16 cellular contexts compared by ENCODE assay signal in the genomic region with DNA sequence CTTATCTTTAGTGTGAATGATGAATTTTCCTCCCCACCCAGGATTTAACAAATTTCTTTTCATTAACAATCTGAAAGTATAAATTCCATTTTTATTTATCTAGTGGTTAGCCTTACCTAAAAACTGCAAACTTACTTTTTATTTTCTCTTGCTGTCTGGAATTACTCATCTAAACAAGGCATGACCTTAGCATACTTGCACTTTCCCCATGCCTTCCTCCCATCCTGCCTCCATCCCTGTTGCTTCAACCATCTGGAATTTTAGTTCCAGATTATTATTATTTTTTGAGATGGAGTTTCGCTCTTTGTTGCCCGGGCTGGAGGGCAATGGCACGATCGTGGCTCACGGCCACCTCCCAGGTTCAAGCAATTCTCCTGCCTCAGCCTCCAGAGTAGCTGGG. TPM values are rescaled to one million over a fixed set of nuclear protein-coding genes. Genes with fewer than 3 reads are reported as not detected.
"Had no signal": no experiment of that assay in that cellular context is flagged by ENCODE, and none has a peak within 500 bp of the region (broad histone marks: within the 10 kb centered on the region; RNA-seq: fewer than 3 reads in every experiment).

No MANE protein-coding gene starts in this region.

- H3K27ac ChIP-seq: brain microvascular endothelial cell, heart left ventricle, lower lobe of right lung, pancreas, thoracic aorta had no signal

- H3K4me1 Mint-ChIP-seq: stimulated activated effector memory CD8-positive, alpha-beta T cell treated with anti-CD3 and anti-CD28 coated beads, Interleukin-12 subunit alpha, Interleukin-12 subunit beta, amount 100 ng/mL, for 72 hours had no signal

- H3K27me3 Mint-ChIP-seq: activated B cell treated with CpG ODN at 0.5 μM for 24 hours; activated CD8-positive, alpha-beta T cell treated with anti-CD3 and anti-CD28 coated beads for 36 hours; activated naive CD4-positive, alpha-beta T cell treated with anti-CD3 and anti-CD28 coated beads, Interleukin-2, amount 50 U/mL, for 24 hours had no signal

- H3K9me3 ChIP-seq: heart left ventricle, lower lobe of right lung, pancreas, thoracic aorta had no signal

- DNase-seq: activated B cell treated with CpG ODN at 0.5 μM for 24 hours; activated CD4-positive, alpha-beta T cell treated with anti-CD3 and anti-CD28 coated beads for 48 hours; activated CD8-positive, alpha-beta T cell treated with anti-CD3 and anti-CD28 coated beads for 36 hours; activated effector memory CD4-positive, alpha-beta T cell treated with Interleukin-2 at 50 U/mL for 16 hours; activated T-cell treated with anti-CD3 and anti-CD28 coated beads, Interleukin-2, amount 50 U/mL, for 4 hours; amygdala; brain microvascular endothelial cell; heart left ventricle; left colon; lower lobe of right lung; pancreas; SW 1271 had no signal

- H3K36me3 ChIP-seq: brain microvascular endothelial cell, lower lobe of right lung, pancreas, thoracic aorta had no signal

- H3K9me3 Mint-ChIP-seq: activated B cell treated with CpG ODN at 0.5 μM for 24 hours; activated CD8-positive, alpha-beta T cell treated with anti-CD3 and anti-CD28 coated beads for 36 hours; activated naive CD4-positive, alpha-beta T cell treated with anti-CD3 and anti-CD28 coated beads, Interleukin-2, amount 50 U/mL, for 24 hours; activated T-cell treated with anti-CD3 and anti-CD28 coated beads, Interleukin-2, amount 50 U/mL, for 4 hours; stimulated activated effector memory CD8-positive, alpha-beta T cell treated with anti-CD3 and anti-CD28 coated beads, Interleukin-12 subunit alpha, Interleukin-12 subunit beta, amount 100 ng/mL, for 72 hours had no signal

- H3K27ac Mint-ChIP-seq: activated B cell treated with CpG ODN at 0.5 μM for 24 hours; activated CD8-positive, alpha-beta T cell treated with anti-CD3 and anti-CD28 coated beads for 36 hours; activated naive CD4-positive, alpha-beta T cell treated with anti-CD3 and anti-CD28 coated beads, Interleukin-2, amount 50 U/mL, for 24 hours; mesothelial cell of epicardium; stimulated activated effector memory CD8-positive, alpha-beta T cell treated with anti-CD3 and anti-CD28 coated beads, Interleukin-12 subunit alpha, Interleukin-12 subunit beta, amount 100 ng/mL, for 72 hours had no signal

- H3K4me1 ChIP-seq: pancreas had no signal

- H3K4me3 Mint-ChIP-seq: activated B cell treated with CpG ODN at 0.5 μM for 24 hours; activated CD8-positive, alpha-beta T cell treated with anti-CD3 and anti-CD28 coated beads for 36 hours; activated naive CD4-positive, alpha-beta T cell treated with anti-CD3 and anti-CD28 coated beads, Interleukin-2, amount 50 U/mL, for 24 hours; activated T-cell treated with anti-CD3 and anti-CD28 coated beads, Interleukin-2, amount 50 U/mL, for 4 hours; mesothelial cell of epicardium; stimulated activated effector memory CD8-positive, alpha-beta T cell treated with anti-CD3 and anti-CD28 coated beads, Interleukin-12 subunit alpha, Interleukin-12 subunit beta, amount 100 ng/mL, for 72 hours had no signal

- H3K27me3 ChIP-seq: brain microvascular endothelial cell, heart left ventricle, pancreas had no signal

- H3K4me3 ChIP-seq: heart left ventricle, lower lobe of right lung, pancreas, thoracic aorta had no signal

RNA-seq across cellular contexts. Expression of a gene that starts 35.6 kb away (rescaled TPM):
- total RNA-seq: activated CD8-positive, alpha-beta T cell treated with anti-CD3 and anti-CD28 coated beads for 36 hours had no signal
